In the genomic region with DNA sequence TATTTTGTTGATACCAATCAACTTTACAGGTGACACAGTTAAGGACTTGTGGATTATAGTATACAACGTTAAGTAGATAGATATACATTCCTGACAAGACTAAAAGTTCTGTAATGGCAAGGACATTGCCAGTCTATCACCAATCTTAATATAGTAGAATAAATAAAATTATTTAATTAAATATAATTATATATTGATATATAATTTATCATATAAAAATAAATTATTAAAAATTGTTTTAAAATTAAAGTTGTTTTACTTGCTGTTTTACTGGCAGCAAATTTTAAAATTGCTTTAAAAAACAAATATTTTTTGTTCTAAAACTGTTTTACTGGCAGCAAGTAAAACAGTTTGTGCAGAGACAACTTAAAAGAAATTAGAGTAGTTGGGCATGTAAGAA, we compare ENCODE assay signal across 18 cellular contexts. TPM values are rescaled to one million over a fixed set of nuclear protein-coding genes. Genes with fewer than 3 reads are reported as not detected.
"Had no signal": no experiment of that assay in that cellular context is flagged by ENCODE, and none has a peak within 500 bp of the region (broad histone marks: within the 10 kb centered on the region; RNA-seq: fewer than 3 reads in every experiment).

No MANE protein-coding gene starts in this region.

- FAIRE-seq: HepG2 had no signal

- H3K9me3 ChIP-seq: MG63 had no signal

- H3K4me3 ChIP-seq: MG63 had no signal

- DNase-seq: IMR-90, Karpas-422, KG1, MG63, NCI-H1092 treated with DMSO at 0.1 percent for 48 hours, NCI-H1436, NCI-H187, NCI-H2029 treated with DMSO at 0.1 percent for 48 hours, NCI-H2171 treated with DMSO at 0.1 percent for 48 hours, NCI-H345, NCI-H446 treated with DMSO at 0.1 percent for 48 hours, NCI-H510A treated with DMSO at 0.1 percent for 48 hours, NCI-H526, NCI-H748 treated with DMSO at 0.1 percent for 48 hours, SHP77 had no signal

- H3K27me3 ChIP-seq: MG63 had no signal

- H3K27ac ChIP-seq: RWPE1 had no signal

- H3K36me3 ChIP-seq: MG63 had no signal

RNA-seq across cellular contexts. Expression of a gene that starts 18.7 kb away (rescaled TPM):
- total RNA-seq: HepG2, SK-MEL-5 had no signal
